1 cellular context compared by ENCODE assay signal in genomic region chr20:34302723-34303528, GRCh38.
TF ChIP-seq lines count a peak whose summit lies in the region.

Gene AHCY, minus strand, starts transcription at chr20:34303355. Its CDS starts 85 bp downstream, at chr20:34303270.

TF ChIP-seq in K562, 482 proteins besides CTCF, POLR2A, EP300 and RAD21 (continued from another document and continues in another):
- TF ChIP-seq ZNF592 (IDR thresholded peaks at IDR 0.05): peak; percentile 68; the same call in 1 of the 2 replicates
- peak; percentile 96 for TF ChIP-seq ZNF143 (CRISPR knock-in tag; IDR thresholded peaks at IDR 0.05)
- peak; percentile 86 for TF ChIP-seq HMGN3 (IDR thresholded peaks at IDR 0.05; ENCODE audit: borderline replicate concordance, extremely low read depth, insufficient read length, low read depth, low read length)
- peak; percentile 92 to 93 for TF ChIP-seq NRF1 (conservative IDR thresholded peaks at IDR 0.05 in 1 of 2, IDR thresholded peaks at IDR 0.05 in 1 of 2)
- no peak for TF ChIP-seq MLX (CRISPR knock-in tag; conservative IDR thresholded peaks at IDR 0.05)
- TF ChIP-seq KDM2B (CRISPR knock-in tag; IDR thresholded peaks at IDR 0.05): peak; percentile 72; the same call in 1 of the 2 replicates
- peak; percentile 54; the same call in 1 of the 2 replicates for TF ChIP-seq FOXP1 (CRISPR knock-in tag; IDR thresholded peaks at IDR 0.05)
- no peak for TF ChIP-seq CEBPG (CRISPR knock-in tag; IDR thresholded peaks at IDR 0.05)
- peak in 1 of 2 experiments; percentile 77; a peak in 1 of 4 replicates for TF ChIP-seq CEBPG (tag; conservative IDR thresholded peaks at IDR 0.05 in 1 of 2, IDR thresholded peaks at IDR 0.05 in 1 of 2)
- peak; percentile 59 for TF ChIP-seq SIN3B (IDR thresholded peaks at IDR 0.05; ENCODE audit: low read depth)
- TF ChIP-seq GMEB1 (CRISPR knock-in tag; IDR thresholded peaks at IDR 0.05): peak; percentile 86
- no peak for TF ChIP-seq MBD1 (CRISPR knock-in tag; IDR thresholded peaks at IDR 0.05)
- TF ChIP-seq L3MBTL2 (IDR thresholded peaks at IDR 0.05): peak; percentile 85
- no peak for TF ChIP-seq NFE2 (IDR thresholded peaks at IDR 0.05; ENCODE audit: low read depth)
- TF ChIP-seq POLR2H (tag; IDR thresholded peaks at IDR 0.05; ENCODE audit: low read depth): 0 out of 2 replicates have a peak, but pooled peaks have one; percentile 55
- peak; percentile 44 for TF ChIP-seq MEIS2 (IDR thresholded peaks at IDR 0.05; ENCODE audit: partially characterized antibody)
- TF ChIP-seq SUPT5H (IDR thresholded peaks at IDR 0.05): peak; percentile 81
- TF ChIP-seq U2AF1 (optimal IDR thresholded peaks at IDR 0.05; ENCODE audit: low read depth, low read length): peak; percentile 51
- no peak for TF ChIP-seq ZNF124 (CRISPR knock-in tag; IDR thresholded peaks at IDR 0.05)
- no peak for TF ChIP-seq TFE3 (CRISPR knock-in tag; IDR thresholded peaks at IDR 0.05)
- no peak for TF ChIP-seq E2F4 (CRISPR knock-in tag; IDR thresholded peaks at IDR 0.05; ENCODE audit: low read depth)
- peak; percentile 3; the same call in 1 of the 2 replicates for TF ChIP-seq LCOR (CRISPR knock-in tag; IDR thresholded peaks at IDR 0.05)
- 0 out of 2 replicates have a peak, but pooled peaks have one; percentile 30 for TF ChIP-seq ZBED1 (IDR thresholded peaks at IDR 0.05)
- TF ChIP-seq SRSF7 (optimal IDR thresholded peaks at IDR 0.05; ENCODE audit: low read depth, low read length): no peak
- no peak for TF ChIP-seq MED1 (CRISPR knock-in tag; IDR thresholded peaks at IDR 0.05; ENCODE audit: borderline replicate concordance)
- peak; percentile 68 for TF ChIP-seq VEZF1 (CRISPR knock-in tag; IDR thresholded peaks at IDR 0.05)
- TF ChIP-seq TFAP4 (CRISPR knock-in tag; IDR thresholded peaks at IDR 0.05; ENCODE audit: borderline replicate concordance): peak; percentile 95
- TF ChIP-seq NR2C2 (CRISPR knock-in tag; IDR thresholded peaks at IDR 0.05): peak; percentile 66; the same call in 1 of the 2 replicates
- peak; percentile 82 for TF ChIP-seq NR2C2 (tag; IDR thresholded peaks at IDR 0.05)
- TF ChIP-seq DMBX1 (CRISPR knock-in tag; IDR thresholded peaks at IDR 0.05; ENCODE audit: borderline replicate concordance): peak; percentile 59; the same call in 1 of the 2 replicates
- peak; percentile 93 to 97 for TF ChIP-seq MNT (conservative IDR thresholded peaks at IDR 0.05)
- peak; percentile 71 for TF ChIP-seq C11orf30 (IDR thresholded peaks at IDR 0.05; ENCODE audit: low read depth)
- TF ChIP-seq PHB2 (IDR thresholded peaks at IDR 0.05; ENCODE audit: low read depth): no peak
- no peak for TF ChIP-seq ETS2 (tag; IDR thresholded peaks at IDR 0.05; ENCODE audit: borderline replicate concordance, poor library complexity, severe bottlenecking)
- peak; percentile 35; the same call in 1 of the 2 replicates for TF ChIP-seq PML (IDR thresholded peaks at IDR 0.05; ENCODE audit: low read length)
- no peak for TF ChIP-seq ZNF239 (CRISPR knock-in tag; IDR thresholded peaks at IDR 0.05)
- TF ChIP-seq CXXC5 (CRISPR knock-in tag; IDR thresholded peaks at IDR 0.05): peak; percentile 91
- TF ChIP-seq SMAD4 (CRISPR knock-in tag; conservative IDR thresholded peaks at IDR 0.05): peak; percentile 57
- TF ChIP-seq GTF2F1 (IDR thresholded peaks at IDR 0.05; ENCODE audit: low read depth, low read length): peak; percentile 89; the same call in 1 of the 2 replicates
- TF ChIP-seq ZFP36 (IDR thresholded peaks at IDR 0.05; ENCODE audit: low read depth, low read length, partially characterized antibody): peak; percentile 27
- TF ChIP-seq SPI1 (IDR thresholded peaks at IDR 0.05; ENCODE audit: borderline replicate concordance, low read depth, low read length): peak; percentile 89
- peak; percentile 88; the same call in 1 of the 2 replicates for TF ChIP-seq ZNF644 (tag; IDR thresholded peaks at IDR 0.05; ENCODE audit: low read depth)
- TF ChIP-seq USF1 (CRISPR knock-in tag; IDR thresholded peaks at IDR 0.05): peak; percentile 43; the same call in 1 of the 2 replicates
- peak; percentile 57; the same call in 1 of the 2 replicates for TF ChIP-seq MXI1 (IDR thresholded peaks at IDR 0.05; ENCODE audit: low read depth, low read length)
- TF ChIP-seq FUS (optimal IDR thresholded peaks at IDR 0.05; ENCODE audit: low read depth, low read length): peak; percentile 71
- TF ChIP-seq MYC (IDR thresholded peaks at IDR 0.05; ENCODE audit: low read depth, low read length): peak; percentile 98
- TF ChIP-seq MYC (CRISPR knock-in tag; IDR thresholded peaks at IDR 0.05; ENCODE audit: borderline replicate concordance, low read depth): no peak
- TF ChIP-seq MAX (CRISPR knock-in tag; IDR thresholded peaks at IDR 0.05): peak; percentile 88
- TF ChIP-seq E2F6 (IDR thresholded peaks at IDR 0.05; ENCODE audit: borderline replicate concordance in 1 of 2, extremely low read depth in 1 of 2, insufficient read depth in 1 of 2, insufficient read length in 1 of 2, low read depth in 1 of 2, low read length in 1 of 2, poor library complexity in 1 of 2, severe bottlenecking in 1 of 2): peak; percentile 51 to 56
